Comparison of ENCODE assay signal across 17 cellular contexts in the genomic region with DNA sequence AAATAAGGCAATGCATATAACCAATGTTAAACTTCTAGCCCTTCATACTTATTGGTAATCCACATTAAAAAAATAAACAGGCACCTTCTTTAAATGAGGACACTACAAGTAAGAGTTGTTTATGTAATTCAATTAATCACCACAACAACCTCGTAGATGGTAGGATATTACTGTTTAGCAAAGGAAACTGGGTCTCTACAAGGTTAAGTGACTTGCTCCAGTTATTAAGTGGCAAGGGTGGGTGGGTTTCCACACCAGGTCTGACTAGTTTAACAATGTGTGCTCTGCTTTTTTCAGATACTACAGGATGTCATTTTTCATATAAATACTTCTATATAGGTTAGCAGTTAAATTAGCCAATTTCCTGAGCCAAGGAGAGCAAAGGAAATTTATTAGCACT.
A peak's percentile ranks its signal among the peaks of the same experiment; 100 is the strongest.
DNase-seq lines count a peak whose midpoint lies in the region; ATAC-seq, FAIRE-seq and TF ChIP-seq lines count a peak whose summit lies in the region.
"Had no signal": no experiment of that assay in that cellular context is flagged by ENCODE, and none has a peak within 500 bp of the region (broad histone marks: within the 10 kb centered on the region; RNA-seq: fewer than 3 reads in every experiment).

No MANE protein-coding gene starts in this region.

- H3K9me3 ChIP-seq in HepG2 (ENCODE audit: low read length) (no peaks in the 10 kb centered on the region), right lobe of liver (no peaks in the 10 kb centered on the region), K562 (replicated peaks; ENCODE audit: control insufficient read depth, insufficient read depth, low read depth, low read length) (no peaks in the 10 kb centered on the region), SK-N-SH (no peaks in the 10 kb centered on the region), right cardiac atrium (ENCODE audit: control insufficient read depth, low read length) (no peaks in the 10 kb centered on the region), A673 (ENCODE audit: low read depth, low read length, poor library complexity, severe bottlenecking) (no peaks in the 10 kb centered on the region)
- H3K9me3 ChIP-seq: A549; BLaER1 treated with 17β-estradiol and CSF1 and Interleukin-3, amounts not matched to agents 10 nM and 100 nM had no signal

- POLR2A ChIA-PET in HepG2 (lab: Yijun Ruan, JAX) = no interaction called here
- POLR2A ChIA-PET in K562 (lab: Yijun Ruan, JAX) = no interaction called here
- POLR2A ChIA-PET in SK-N-SH (lab: Yijun Ruan, JAX) = no interaction called here
- POLR2A ChIA-PET in A673 (lab: Charles Lee; ENCODE audit: low non-redundant PET) = no interaction called here

- no peaks in the 10 kb centered on the region for H3K9me1 ChIP-seq in K562 (ENCODE audit: control insufficient read depth, insufficient read depth, low read length)

- no peak for DNase-seq in HepG2 (ENCODE audit: low spot score)
- DNase-seq in right lobe of liver = no peak
- DNase-seq in K562 (ENCODE audit: extremely low read depth in 1 of 4, low spot score in 3 of 4) = no peak
- no peak for DNase-seq in SK-N-SH
- no peak for DNase-seq in right cardiac atrium
- DNase-seq in A673 (ENCODE audit: low spot score) = no peak
- DNase-seq: Calu3; CD8-positive, alpha-beta T cell; DMS79 treated with DMSO at 0.1 percent for 48 hours; GOT3; H7 had no signal

- ATAC-seq in HepG2 = no peak
- ATAC-seq in right lobe of liver = no peak
- ATAC-seq in HG02610 (IDR thresholded peaks at IDR 0.05; ENCODE audit: unreplicated experiment) = peak; percentile 59
- no peak for ATAC-seq in K562
- ATAC-seq in right cardiac atrium = no peak
- ATAC-seq: A549; CD8-positive, alpha-beta T cell; HCT116 had no signal

- BruUV-seq in HepG2 (replicated peaks; lab: Mats Ljungman, UMichigan) = no TSS peak
- no TSS peak for BruUV-seq in K562 (replicated peaks; lab: Mats Ljungman, UMichigan)
- no TSS peak for BruUV-seq in A673 (replicated peaks; lab: Mats Ljungman, UMichigan)

- H3K79me2 ChIP-seq in HepG2 (ENCODE audit: insufficient read depth, low read length) (peaks cover 37% of the 10 kb centered on the region), K562 (ENCODE audit: control insufficient read depth, insufficient read depth, low read length) (peaks cover 82% of the 10 kb centered on the region), SK-N-SH (ENCODE audit: insufficient read depth) (no peaks in the 10 kb centered on the region)

- H3K4me1 ChIP-seq in HepG2 (ENCODE audit: insufficient read depth, low read length) (peaks cover 42% of the 10 kb centered on the region), right lobe of liver (peaks cover 0 to 9% (median 4%) of the 10 kb centered on the region in 4 donors), K562 (replicated peaks in 1 of 2; ENCODE audit: control insufficient read depth in 2 of 2, insufficient read depth in 2 of 2, low read length in 2 of 2) (peaks cover 10 to 18% of the 10 kb centered on the region in 2 experiments; a peak in 4 of 5 replicates), SK-N-SH (ENCODE audit: control insufficient read depth in 1 of 2, insufficient read depth in 2 of 2, low read depth in 1 of 2, low read length in 1 of 2) (peaks cover 0 to 8% of the 10 kb centered on the region in 2 experiments; a peak in 2 of 4 replicates), right cardiac atrium (ENCODE audit: control insufficient read depth, insufficient read depth, low read length) (peaks cover 4% of the 10 kb centered on the region), A673 (ENCODE audit: insufficient read depth, low read length, poor library complexity, severe bottlenecking) (no peaks in the 10 kb centered on the region)
- H3K4me1 ChIP-seq: A549 had no signal

- in situ Hi-C loops in HepG2 (cut with HindIII; ENCODE audit: extremely low pct_ligation_motif_present, low pct_unique_long_range_greater_than_20kb) (no loop called here), K562 (cut with MboI) (no loop called here)

- no peak overlapping the region for H3K4me3 ChIP-seq in HepG2 (replicated peaks in 1 of 3; ENCODE audit: insufficient read depth in 1 of 3, low read depth in 2 of 3, low read length in 3 of 3)
- no peak overlapping the region for H3K4me3 ChIP-seq in right lobe of liver
- no peak overlapping the region for H3K4me3 ChIP-seq in K562
- no peak overlapping the region for H3K4me3 ChIP-seq in SK-N-SH (ENCODE audit: low read depth in 2 of 2, low read length in 1 of 2)
- H3K4me3 ChIP-seq in right cardiac atrium (ENCODE audit: low read length) = no peak overlapping the region
- no peak overlapping the region for H3K4me3 ChIP-seq in A673 (ENCODE audit: low read depth, low read length, poor library complexity, severe bottlenecking)
- H3K4me3 ChIP-seq: A549; BLaER1 treated with 17β-estradiol and CSF1 and Interleukin-3, amounts not matched to agents 10 nM and 100 nM had no signal

- no peak overlapping the region for H3K27ac ChIP-seq in HepG2 (ENCODE audit: extremely low read length, insufficient read depth, low read length)
- H3K27ac ChIP-seq in right lobe of liver = no peak overlapping the region
- H3K27ac ChIP-seq in K562 (ENCODE audit: extremely low read depth, low read depth, low read length) = no peak overlapping the region
- no peak overlapping the region for H3K27ac ChIP-seq in SK-N-SH (ENCODE audit: low read depth in 2 of 2, low read length in 1 of 2)
- no peak overlapping the region for H3K27ac ChIP-seq in right cardiac atrium (ENCODE audit: low read length)
- H3K27ac ChIP-seq in A673 (ENCODE audit: low read depth, low read length, poor library complexity, severe bottlenecking) = no peak overlapping the region
- H3K27ac ChIP-seq: 22Rv1; A549; BLaER1 treated with 17β-estradiol and CSF1 and Interleukin-3, amounts not matched to agents 10 nM and 100 nM had no signal

- H3K9me2 ChIP-seq in SK-N-SH = no peaks in the 10 kb centered on the region

- no peak for TF ChIP-seq EP300 in HepG2 (IDR thresholded peaks at IDR 0.05; ENCODE audit: low read depth in 2 of 2, low read length in 2 of 2)
- no peak for TF ChIP-seq EP300 in HepG2 (CRISPR knock-in tag; IDR thresholded peaks at IDR 0.05; ENCODE audit: borderline replicate concordance)
- TF ChIP-seq EP300 in K562 (IDR thresholded peaks at IDR 0.05; ENCODE audit: low read length) = no peak
- TF ChIP-seq EP300 in SK-N-SH (IDR thresholded peaks at IDR 0.05; ENCODE audit: borderline replicate concordance in 1 of 2, low read depth in 1 of 2, low read length in 1 of 2) = no peak

- H3K9ac ChIP-seq in HepG2 (ENCODE audit: insufficient read depth, low read depth, low read length) (no peak overlapping the region), K562 (ENCODE audit: insufficient read depth in 1 of 2, low read depth in 2 of 2, low read length in 2 of 2) (no peak overlapping the region), SK-N-SH (no peak overlapping the region)
- H3K9ac ChIP-seq: BLaER1 treated with 17β-estradiol and CSF1 and Interleukin-3, amounts not matched to agents 10 nM and 100 nM had no signal

- TF ChIP-seq POLR2A in HepG2 (IDR thresholded peaks at IDR 0.05; ENCODE audit: insufficient read depth in 1 of 2, low read depth in 2 of 2, low read length in 2 of 2) = no peak
- TF ChIP-seq POLR2A in right lobe of liver (IDR thresholded peaks at IDR 0.05) = no peak
- TF ChIP-seq POLR2A in K562 (conservative IDR thresholded peaks at IDR 0.05) = no peak

- H3K4me2 ChIP-seq in HepG2 (ENCODE audit: low read depth, low read length) (no peak overlapping the region), K562 (ENCODE audit: insufficient read depth, low read length) (no peak overlapping the region), SK-N-SH (no peak overlapping the region)
- H3K4me2 ChIP-seq: A549; BLaER1 treated with 17β-estradiol and CSF1 and Interleukin-3, amounts not matched to agents 10 nM and 100 nM had no signal

- intact Hi-C loops in HepG2 (cut with micrococcal nuclease; ENCODE audit: unreplicated experiment) = no loop called here
- intact Hi-C loops in right lobe of liver (cut with DNase I) = no loop called here
- intact Hi-C loops in K562 (cut with micrococcal nuclease) = no loop called here
- intact Hi-C loops in right cardiac atrium (cut with DNase I) = no loop called here
- intact Hi-C loops in A673 (cut with micrococcal nuclease; ENCODE audit: unreplicated experiment) = no loop called here

- CTCF ChIA-PET in HepG2 (lab: Yijun Ruan, JAX; ENCODE audit: low intra/inter-chr PET ratio, low total read pairs) = no interaction called here
- CTCF ChIA-PET in K562 (lab: Yijun Ruan, JAX; ENCODE audit: low intra/inter-chr PET ratio) = no interaction called here
- CTCF ChIA-PET in SK-N-SH (lab: Yijun Ruan, JAX) = no interaction called here
- CTCF ChIA-PET in A673 (lab: Charles Lee) = no interaction called here

- no peak for TF ChIP-seq CTCF in HepG2 (CRISPR knock-in tag; IDR thresholded peaks at IDR 0.05)
- TF ChIP-seq CTCF in right lobe of liver (IDR thresholded peaks at IDR 0.05) = no peak
- TF ChIP-seq CTCF in K562 (IDR thresholded peaks at IDR 0.05 in 2 of 3, conservative IDR thresholded peaks at IDR 0.05 in 1 of 3; ENCODE audit: insufficient read depth in 2 of 3, low read depth in 1 of 3, low read length in 3 of 3) = no peak
- no peak for TF ChIP-seq CTCF in SK-N-SH (IDR thresholded peaks at IDR 0.05)
- no peak for TF ChIP-seq CTCF in A673 (conservative IDR thresholded peaks at IDR 0.05; ENCODE audit: low read depth, low read length)

- H4K20me1 ChIP-seq in HepG2 (ENCODE audit: insufficient read depth, low read length) (peaks cover 22% of the 10 kb centered on the region), K562 (replicated peaks; ENCODE audit: control insufficient read depth, insufficient read depth, low read length) (no peaks in the 10 kb centered on the region), SK-N-SH (ENCODE audit: insufficient read depth) (peaks cover 4% of the 10 kb centered on the region; the same call in 1 of the 2 replicates)

- H2AFZ ChIP-seq in HepG2 (ENCODE audit: low read length) (no peak overlapping the region), K562 (ENCODE audit: low read depth, low read length) (no peak overlapping the region), SK-N-SH (ENCODE audit: low read depth) (no peak overlapping the region)

- no peaks in the 10 kb centered on the region for H3K27me3 ChIP-seq in HepG2 (ENCODE audit: control insufficient read depth in 1 of 2, insufficient read depth in 2 of 2, low read length in 2 of 2)
- no peaks in the 10 kb centered on the region for H3K27me3 ChIP-seq in right lobe of liver
- H3K27me3 ChIP-seq in K562 (ENCODE audit: control insufficient read depth in 2 of 2, insufficient read depth in 2 of 2, low read length in 2 of 2) = no peaks in the 10 kb centered on the region
- H3K27me3 ChIP-seq in SK-N-SH (ENCODE audit: insufficient read depth) = no peaks in the 10 kb centered on the region
- H3K27me3 ChIP-seq in right cardiac atrium (ENCODE audit: control insufficient read depth, insufficient read depth) = no peaks in the 10 kb centered on the region
- H3K27me3 ChIP-seq in A673 (replicated peaks; ENCODE audit: insufficient read depth, low read depth, low read length, poor library complexity) = no peaks in the 10 kb centered on the region
- H3K27me3 ChIP-seq: BLaER1 treated with 17β-estradiol and CSF1 and Interleukin-3, amounts not matched to agents 10 nM and 100 nM had no signal

- H3F3A ChIP-seq in SK-N-SH (replicated peaks; ENCODE audit: insufficient read depth) = no peaks in the 10 kb centered on the region

- 100% methylated on average over 1 of the region's 1 CpG for WGBS in HepG2 (ENCODE audit: low lambda C conversion rate)
- WGBS in right lobe of liver (ENCODE audit: insufficient coverage, low coverage, low lambda C conversion rate, missing lambda C conversion rate) = 38% methylated on average over 1 of the region's 1 CpG
- 73% methylated on average over 1 of the region's 1 CpG for WGBS in K562 (ENCODE audit: insufficient coverage, low coverage, missing lambda C conversion rate)
- 73% methylated on average over 1 of the region's 1 CpG for WGBS in SK-N-SH (ENCODE audit: low lambda C conversion rate)
- WGBS in right cardiac atrium = 62% methylated on average over 1 of the region's 1 CpG

- H3K36me3 ChIP-seq in HepG2 (replicated peaks in 1 of 2; ENCODE audit: control insufficient read depth in 1 of 2, insufficient read depth in 2 of 2, low read length in 2 of 2) (peaks cover 6 to 25% of the 10 kb centered on the region in 2 experiments), right lobe of liver (no peaks in the 10 kb centered on the region), K562 (ENCODE audit: control insufficient read depth, insufficient read depth, low read length) (peaks cover 26% of the 10 kb centered on the region), SK-N-SH (replicated peaks in 1 of 2; ENCODE audit: control insufficient read depth in 1 of 2, insufficient read depth in 2 of 2, low read length in 1 of 2) (peaks cover 0 to 8% of the 10 kb centered on the region in 2 experiments), A673 (ENCODE audit: insufficient read depth, low read length, poor library complexity, severe bottlenecking) (no peaks in the 10 kb centered on the region)
- H3K36me3 ChIP-seq: BLaER1 treated with 17β-estradiol and CSF1 and Interleukin-3, amounts not matched to agents 10 nM and 100 nM had no signal

- TF ChIP-seq RAD21 in HepG2 (CRISPR knock-in tag; IDR thresholded peaks at IDR 0.05) (no peak), K562 (CRISPR knock-in tag; conservative IDR thresholded peaks at IDR 0.05 in 1 of 2, IDR thresholded peaks at IDR 0.05 in 1 of 2) (no peak), SK-N-SH (IDR thresholded peaks at IDR 0.05; ENCODE audit: low read length) (no peak)

- FAIRE-seq in HepG2 (lab: Jason Lieb, UNC) = no peak
- FAIRE-seq in K562 (lab: Jason Lieb, UNC) = no peak
- FAIRE-seq: A549, GM12892 had no signal

Comparison
In these comparisons a context has a peak if more than half of its experiments do, and no peak if none do; other contexts are left out.
1. Of the 241 proteins assayed by ChIP-seq in both HepG2 and K562: peak only in HepG2: none; only in K562: none; in both: RBM22; in neither: 240.